Comparison of ENCODE assay signal across 8 cellular contexts in genomic region chr1:54407957-54408700, GRCh38. TPM values are rescaled to one million over a fixed set of nuclear protein-coding genes. Genes with fewer than 3 reads are reported as not detected.
DNase-seq lines count a peak whose midpoint lies in the region; ATAC-seq, FAIRE-seq and TF ChIP-seq lines count a peak whose summit lies in the region.

No MANE protein-coding gene starts in this region.

- FAIRE-seq in kidney (lab: Jason Lieb, UNC): no peak

- DNase-seq in Caki2 (ENCODE audit: low read depth) (peak; percentile 48), kidney (no peak), D341Med (ENCODE audit: low spot score) (no peak), NCI-H187 treated with DMSO at 0.1 percent for 48 hours (lab: John Stamatoyannopoulos, UW) (no peak)
- DNase-seq in stimulated activated naive CD8-positive, alpha-beta T cell treated with anti-CD3 and anti-CD28 coated beads, Interleukin-15, amount 100 ng/mL, for 72 hours: no peak

- ATAC-seq in stimulated activated naive CD8-positive, alpha-beta T cell treated with anti-CD3 and anti-CD28 coated beads, Interleukin-15, amount 100 ng/mL, for 72 hours: no peak
- ATAC-seq in HG02885 (IDR thresholded peaks at IDR 0.05; ENCODE audit: poor library complexity, unreplicated experiment): no peak

- H3K27ac ChIP-seq in KOPT-K1 (ENCODE audit: low read depth, low read length, poor library complexity, severe bottlenecking): peak overlapping the region; percentile 79
- H3K27ac ChIP-seq in angular gyrus (ENCODE audit: low read depth, low read length): peak overlapping the region; percentile 96
- peak overlapping the region; percentile 17 to 78 for H3K27ac ChIP-seq in kidney (ENCODE audit: low read depth in 2 of 2, low read length in 2 of 2)

- H3K4me1 Mint-ChIP-seq in stimulated activated naive CD8-positive, alpha-beta T cell treated with anti-CD3 and anti-CD28 coated beads, Interleukin-15, amount 100 ng/mL, for 72 hours: peaks cover 62% of the 10 kb centered on the region

- peak overlapping the region; percentile 86 to 90 for H3K4me3 Mint-ChIP-seq in stimulated activated naive CD8-positive, alpha-beta T cell treated with anti-CD3 and anti-CD28 coated beads, Interleukin-15, amount 100 ng/mL, for 72 hours

- H3K36me3 ChIP-seq in KOPT-K1 (ENCODE audit: insufficient read depth, low read length): peaks cover 12% of the 10 kb centered on the region
- no peaks in the 10 kb centered on the region for H3K36me3 ChIP-seq in kidney (ENCODE audit: control insufficient read depth in 1 of 2, insufficient read depth in 2 of 2, low read length in 2 of 2)

- H3K9ac ChIP-seq in kidney (ENCODE audit: low read length in 2 of 2): no peak overlapping the region

- H3K4me3 ChIP-seq in kidney (ENCODE audit: low read length in 2 of 2): peak overlapping the region; percentile 6 to 85

- intact Hi-C loops in kidney (cut with DNase I): loop anchor here (5.0 to 10.0 kb wide), 2 partner anchors 79 to 143 kb away; no protein-coding TSS in a partner anchor

- TF ChIP-seq CTCF in kidney (IDR thresholded peaks at IDR 0.05; ENCODE audit: borderline replicate concordance, extremely low read depth, insufficient read depth): no peak

- peaks cover 14 to 26% of the 10 kb centered on the region in 2 donors for H3K4me1 ChIP-seq in kidney (ENCODE audit: control insufficient read depth in 1 of 2, insufficient read depth in 1 of 2, low read depth in 1 of 2, low read length in 2 of 2)

- in situ Hi-C loops in Caki2 (cut with HindIII; ENCODE audit: low pct_unique_long_range_greater_than_20kb, low sequenced_read_pairs): no loop called here

- H3K9me3 Mint-ChIP-seq in stimulated activated naive CD8-positive, alpha-beta T cell treated with anti-CD3 and anti-CD28 coated beads, Interleukin-15, amount 100 ng/mL, for 72 hours: no peaks in the 10 kb centered on the region

- no peaks in the 10 kb centered on the region for H3K9me3 ChIP-seq in KOPT-K1 (ENCODE audit: insufficient read depth, low read length, poor library complexity, severe bottlenecking)
- no peaks in the 10 kb centered on the region for H3K9me3 ChIP-seq in kidney (ENCODE audit: control insufficient read depth in 1 of 2, low read length in 2 of 2)

- H3K27me3 Mint-ChIP-seq in stimulated activated naive CD8-positive, alpha-beta T cell treated with anti-CD3 and anti-CD28 coated beads, Interleukin-15, amount 100 ng/mL, for 72 hours: no peaks in the 10 kb centered on the region

- peak overlapping the region in 1 of 2 donors; percentile 87 for H3K27ac Mint-ChIP-seq in stimulated activated naive CD8-positive, alpha-beta T cell treated with anti-CD3 and anti-CD28 coated beads, Interleukin-15, amount 100 ng/mL, for 72 hours

RNA-seq across cellular contexts. Expression of gene SSBP3, which starts 1.9 kb away (rescaled TPM):
- 8.2 and 14.4 TPM in 2 replicates for total RNA-seq in Caki2 (2014; rRNA removed; shearing (Covaris generic); ENCODE audit: low replicate concordance)
- 49.6 TPM for total RNA-seq in kidney
- polyA plus RNA-seq in kidney (ENCODE audit: insufficient read depth, low read depth, low replicate concordance): 33.3 TPM
